Comparison of ENCODE assay signal across 18 cellular contexts in the genomic region with DNA sequence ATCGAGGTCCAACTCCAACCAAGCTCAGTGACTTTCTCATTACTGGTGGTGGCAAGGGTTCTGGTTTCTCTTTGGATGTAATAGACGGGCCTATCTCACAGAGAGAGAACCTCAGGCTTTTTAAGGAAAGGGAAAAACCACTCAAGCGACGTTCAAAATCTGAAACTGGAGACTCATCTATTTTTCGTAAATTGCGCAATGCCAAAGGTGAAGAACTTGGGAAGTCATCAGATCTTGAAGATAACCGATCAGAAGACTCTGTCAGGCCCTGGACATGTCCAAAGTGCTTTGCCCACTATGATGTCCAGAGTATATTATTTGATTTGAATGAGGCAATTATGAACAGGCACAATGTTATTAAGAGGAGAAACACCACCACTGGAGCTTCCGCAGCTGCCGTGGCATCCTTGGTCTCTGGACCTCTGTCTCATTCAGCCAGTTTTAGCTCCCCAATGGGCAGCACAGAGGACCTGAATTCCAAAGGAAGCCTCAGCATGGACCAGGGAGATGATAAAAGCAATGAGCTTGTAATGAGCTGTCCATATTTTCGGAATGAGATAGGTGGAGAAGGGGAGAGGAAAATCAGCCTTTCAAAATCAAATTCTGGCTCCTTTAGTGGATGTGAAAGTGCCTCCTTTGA.
"Had no signal": no experiment of that assay in that cellular context is flagged by ENCODE, and none has a peak within 500 bp of the region (broad histone marks: within the 10 kb centered on the region; RNA-seq: fewer than 3 reads in every experiment).

No MANE protein-coding gene starts in this region.

- DNase-seq: activated CD4-positive, alpha-beta T cell treated with anti-CD3 and anti-CD28 coated beads for 48 hours; activated naive CD4-positive, alpha-beta T cell treated with anti-CD3 and anti-CD28 coated beads, Interleukin-2, amount 50 U/mL, for 16 hours; activated T-cell treated with anti-CD3 and anti-CD28 coated beads for 4 hours; effector CD4-positive, alpha-beta T cell; heart left ventricle; nephron progenitor cell; psoas muscle; stimulated activated CD4-positive, alpha-beta T cell treated with anti-CD3 and anti-CD28 coated beads, Interleukin-4, amount 100 ng/mL, for 4 hours; T-helper 1 cell; thyroid gland; uterus had no signal

- ATAC-seq: heart left ventricle, left lobe of liver, psoas muscle, sciatic nerve, WTC11 had no signal

- H3K4me3 Mint-ChIP-seq: nephron progenitor cell, WTC11 had no signal

- H3K36me3 ChIP-seq: breast epithelium, heart left ventricle, thyroid gland, uterus had no signal

- H3K9me3 Mint-ChIP-seq: nephron progenitor cell, WTC11 had no signal

- H3K4me3 ChIP-seq: breast epithelium, heart left ventricle, psoas muscle, thyroid gland, uterus had no signal

- FAIRE-seq: endothelial cell of umbilical vein, frontal cortex, islet of Langerhans had no signal

- H3K27ac ChIP-seq: breast epithelium, heart left ventricle, psoas muscle, thyroid gland, uterus had no signal

- H3K4me1 ChIP-seq: breast epithelium, psoas muscle had no signal

- H3K27me3 ChIP-seq: breast epithelium, heart left ventricle, thyroid gland, uterus had no signal

- H3K27ac Mint-ChIP-seq: nephron progenitor cell, WTC11 had no signal

- H3K9me3 ChIP-seq: breast epithelium, heart left ventricle, psoas muscle, thyroid gland, uterus had no signal
